In genomic region chr22:31630331-31631329, GRCh38 we compare ENCODE assay signal across 8 cellular contexts.
DNase-seq lines count a peak whose midpoint lies in the region; ATAC-seq and TF ChIP-seq lines count a peak whose summit lies in the region.

No MANE protein-coding gene starts in this region.

- TF ChIP-seq CTCF in GM12865 (IDR thresholded peaks at IDR 0.05; ENCODE audit: insufficient read depth, low read depth, low read length, missing control alignments) = no peak

- DNase-seq in GM12865 (ENCODE audit: low read depth) (peak; percentile 90), NCI-H524 (lab: John Stamatoyannopoulos, UW) (peak; percentile 28 to 79), left kidney (ENCODE audit: low read depth, low spot score) (peak; percentile 95), NCI-H2029 (lab: John Stamatoyannopoulos, UW) (no peak)
- peak; percentile 90 for DNase-seq in activated CD4-positive, alpha-beta T cell treated with anti-CD3 and anti-CD28 coated beads for 48 hours
- peak; percentile 88 for DNase-seq in stimulated activated CD4-positive, alpha-beta T cell treated with anti-CD3 and anti-CD28 coated beads, Interleukin-1b, Interleukin-23, amount 100 ng/mL, for 48 hours

- peak overlapping the region; percentile 67 for H3K4me3 ChIP-seq in GM12865 (ENCODE audit: low read depth, low read length)

- peak; percentile 47 for ATAC-seq in HG02870 (IDR thresholded peaks at IDR 0.05; ENCODE audit: unreplicated experiment)

- H3K27ac ChIP-seq in cingulate gyrus (ENCODE audit: low read depth, low read length) = peak overlapping the region; percentile 79
